ENCODE assay signal across 8 cellular contexts in the genomic region with DNA sequence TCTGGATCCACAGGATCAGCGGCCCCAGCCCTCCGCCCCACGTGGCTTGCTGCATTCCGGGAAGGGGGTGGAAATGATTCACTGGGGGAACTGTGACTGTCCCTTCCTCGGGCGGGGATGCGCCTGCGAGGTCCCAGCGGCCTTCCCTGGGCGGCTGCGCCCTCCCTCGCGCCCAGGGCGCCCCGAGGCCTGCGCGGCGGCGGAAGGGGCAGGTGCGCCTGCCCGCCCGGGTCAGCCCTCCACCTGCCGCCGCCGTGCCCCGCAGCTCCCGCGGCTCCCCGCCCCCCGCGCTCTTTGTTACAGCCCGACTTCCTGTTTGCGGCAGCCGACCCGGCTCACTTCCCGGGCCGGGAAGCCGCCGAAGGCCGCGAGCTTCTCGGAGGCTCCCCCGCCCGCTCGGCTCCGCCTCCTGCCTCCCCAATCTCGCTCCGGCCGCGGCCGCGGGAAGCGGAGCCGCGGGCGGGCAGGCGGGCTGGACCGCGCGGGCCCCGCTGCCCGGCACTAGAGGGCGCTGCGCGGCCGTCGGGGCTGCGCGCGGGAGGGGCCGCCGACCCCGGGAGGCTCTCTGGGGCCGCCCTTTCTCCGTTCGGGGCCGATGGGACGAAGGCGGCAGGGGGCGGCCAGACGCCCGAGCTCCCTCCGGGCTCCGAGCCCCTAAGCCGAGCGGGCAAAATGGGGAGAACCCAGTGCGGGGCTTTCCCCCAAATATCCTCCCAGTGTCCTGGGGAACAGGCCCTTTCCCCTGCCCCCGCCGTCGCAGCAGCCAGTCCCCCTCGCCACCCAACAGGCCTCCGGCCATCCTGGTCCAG. TPM values are rescaled to one million over a fixed set of nuclear protein-coding genes. Genes with fewer than 3 reads are reported as not detected.
DNase-seq lines count a peak whose midpoint lies in the region; ATAC-seq and TF ChIP-seq lines count a peak whose summit lies in the region.

No MANE protein-coding gene starts in this region.

- H3K9me3 ChIP-seq in duodenal mucosa (ENCODE audit: control insufficient read depth in 1 of 2, low read length in 2 of 2): no peaks in the 10 kb centered on the region

- H3K27me3 ChIP-seq in duodenal mucosa (ENCODE audit: control insufficient read depth in 1 of 2, insufficient read depth in 2 of 2, low read length in 2 of 2): no peaks in the 10 kb centered on the region

- peak overlapping the region; percentile 77 for H3K4me3 Mint-ChIP-seq in activated CD4-positive, alpha-beta T cell treated with anti-CD3 and anti-CD28 coated beads, Interleukin-2, amount 10 ng/mL, durations not matched to agents 7 days and 5 days

- DNase-seq in NCI-H226: peak; percentile 66
- peak; percentile 73 for DNase-seq in activated CD4-positive, alpha-beta T cell treated with anti-CD3 and anti-CD28 coated beads, Interleukin-2, amount 10 ng/mL, durations not matched to agents 7 days and 5 days
- peak; percentile 62 to 96 for DNase-seq in lower leg skin (ENCODE audit: low spot score in 2 of 2)
- peak in 2 of 3 experiments; percentile 23 to 68 for DNase-seq in stimulated activated CD4-positive, alpha-beta T cell treated with anti-CD3 and anti-CD28 coated beads, TNF-alpha, amount 100 ng/mL, for 24 hours (ENCODE audit: low read depth in 3 of 3)

- CTCF ChIA-PET in activated CD4-positive, alpha-beta T cell treated with anti-CD3 and anti-CD28 coated beads, Interleukin-2, amount 10 ng/mL, durations not matched to agents 7 days and 5 days (lab: Charles Lee): interaction anchor here (0.5 to 5.3 kb wide), 33 partner anchors 11 to 289 kb away, joined by 3 to 59 read pairs (median 5); a partner anchor contains a TSS

- H3K9ac ChIP-seq in duodenal mucosa (ENCODE audit: low read depth in 1 of 2, low read length in 2 of 2): peak overlapping the region; percentile 65 to 70

- H3K4me3 ChIP-seq in duodenal mucosa (ENCODE audit: low read depth in 1 of 2, low read length in 2 of 2) (peak overlapping the region; percentile 76 to 78), lower leg skin (ENCODE audit: low read depth, poor library complexity, severe bottlenecking) (peak overlapping the region; percentile 32)

- peak; percentile 47 for ATAC-seq in HG02943 (IDR thresholded peaks at IDR 0.05; ENCODE audit: low read depth, unreplicated experiment)

- H3K27ac ChIP-seq in 22Rv1 (peak overlapping the region; percentile 26; the same call in 1 of the 2 replicates), duodenal mucosa (ENCODE audit: low read depth, low read length) (peak overlapping the region; percentile 74)

- peaks cover 55% of the 10 kb centered on the region for H3K4me1 Mint-ChIP-seq in activated CD4-positive, alpha-beta T cell treated with anti-CD3 and anti-CD28 coated beads, Interleukin-2, amount 10 ng/mL, durations not matched to agents 7 days and 5 days

- no peaks in the 10 kb centered on the region for H3K9me3 Mint-ChIP-seq in activated CD4-positive, alpha-beta T cell treated with anti-CD3 and anti-CD28 coated beads, Interleukin-2, amount 10 ng/mL, durations not matched to agents 7 days and 5 days

- WGBS in lower leg skin, 2 donors: 1 to 2% methylated on average over 25 to 64 of the region's 92 CpGs

- peak overlapping the region; percentile 41 for H3K27ac Mint-ChIP-seq in activated CD4-positive, alpha-beta T cell treated with anti-CD3 and anti-CD28 coated beads, Interleukin-2, amount 10 ng/mL, durations not matched to agents 7 days and 5 days

- TF ChIP-seq CTCF in 22Rv1 (IDR thresholded peaks at IDR 0.05): peak; percentile 98
- TF ChIP-seq CTCF in lower leg skin (IDR thresholded peaks at IDR 0.05): no peak

- TF ChIP-seq POLR2A in GM15510 (IDR thresholded peaks at IDR 0.05; ENCODE audit: borderline replicate concordance, extremely low read depth, insufficient read length) (peak; percentile 57), lower leg skin (IDR thresholded peaks at IDR 0.05) (no peak)

- H3K27me3 Mint-ChIP-seq in activated CD4-positive, alpha-beta T cell treated with anti-CD3 and anti-CD28 coated beads, Interleukin-2, amount 10 ng/mL, durations not matched to agents 7 days and 5 days: no peaks in the 10 kb centered on the region

- no peaks in the 10 kb centered on the region for H3K36me3 Mint-ChIP-seq in activated CD4-positive, alpha-beta T cell treated with anti-CD3 and anti-CD28 coated beads, Interleukin-2, amount 10 ng/mL, durations not matched to agents 7 days and 5 days (ENCODE audit: low read depth)

- H3K36me3 ChIP-seq in duodenal mucosa (ENCODE audit: control insufficient read depth in 1 of 2, insufficient read depth in 2 of 2, low read length in 2 of 2): no peaks in the 10 kb centered on the region

- peaks cover 21 to 32% of the 10 kb centered on the region in 2 donors for H3K4me1 ChIP-seq in duodenal mucosa (ENCODE audit: control insufficient read depth in 1 of 2, insufficient read depth in 2 of 2, low read length in 2 of 2)

- POLR2A ChIA-PET in activated CD4-positive, alpha-beta T cell treated with anti-CD3 and anti-CD28 coated beads, Interleukin-2, amount 10 ng/mL, durations not matched to agents 7 days and 5 days (lab: Charles Lee): interaction anchor here (0.6 to 1.3 kb wide), 3 partner anchors 12 to 68 kb away, joined by 3 to 8 read pairs (median 4); a partner anchor contains a TSS

- intact Hi-C loops in lower leg skin (cut with DNase I; ENCODE audit: low total_unique reads): no loop called here

RNA-seq across cellular contexts. Expression of a gene that starts 11.5 kb away (rescaled TPM):
- total RNA-seq in activated CD4-positive, alpha-beta T cell treated with anti-CD3 and anti-CD28 coated beads, Interleukin-2, amount 10 ng/mL, durations not matched to agents 7 days and 5 days: 1 to 10 TPM; 4.7 to 6.7 TPM
- 10 to 100 TPM in 1 of 4 donors, 1 to 10 TPM in 1, under 1 TPM in 1, not detected in 1; 0.81 to 13.6 (median 4.4) TPM for total RNA-seq in lower leg skin

RNA-seq across cellular contexts. Expression of a gene that starts 12.6 kb away (rescaled TPM):
- total RNA-seq in activated CD4-positive, alpha-beta T cell treated with anti-CD3 and anti-CD28 coated beads, Interleukin-2, amount 10 ng/mL, durations not matched to agents 7 days and 5 days: not detected
- total RNA-seq in lower leg skin: 1 to 10 TPM; 4.0 to 8.3 (median 5.1) TPM

RNA-seq across cellular contexts. Expression of a gene that starts 47.5 kb away (rescaled TPM):
- 10 to 100 TPM; 16.2 to 16.6 TPM for total RNA-seq in activated CD4-positive, alpha-beta T cell treated with anti-CD3 and anti-CD28 coated beads, Interleukin-2, amount 10 ng/mL, durations not matched to agents 7 days and 5 days
- 10 to 100 TPM; 15.4 to 29.9 (median 25.7) TPM for total RNA-seq in lower leg skin

Comparison
In these comparisons a context has a peak if more than half of its experiments do, and no peak if none do; other contexts are left out.
1. Peak in every context shown above with its lines: DNase-seq, ATAC-seq, H3K4me3 ChIP-seq and H3K27ac ChIP-seq.
2. RNA of a gene that starts 12.6 kb away (total RNA-seq): 4.0 to 8.3 TPM in lower leg skin; not detected in activated CD4-positive, alpha-beta T cell treated with anti-CD3 and anti-CD28 coated beads, Interleukin-2, amount 10 ng/mL, durations not matched to agents 7 days and 5 days; every median in the first group is over 4 times any median in the second.